ENCODE assay signal across 22 cellular contexts in genomic region chr4:152065545-152065944, GRCh38.
DNase-seq lines count a peak whose midpoint lies in the region; TF ChIP-seq lines count a peak whose summit lies in the region.
"Had no signal": no experiment of that assay in that cellular context is flagged by ENCODE, and none has a peak within 500 bp of the region (broad histone marks: within the 10 kb centered on the region; RNA-seq: fewer than 3 reads in every experiment).

No MANE protein-coding gene starts in this region.

- H3K27me3 ChIP-seq in BLaER1: no peaks in the 10 kb centered on the region
- H3K27me3 ChIP-seq in Loucy (ENCODE audit: insufficient read depth, low read length, poor library complexity, severe bottlenecking): no peaks in the 10 kb centered on the region
- no peaks in the 10 kb centered on the region for H3K27me3 ChIP-seq in breast epithelium
- H3K27me3 ChIP-seq in GM23248 (replicated peaks; ENCODE audit: insufficient read depth): no peaks in the 10 kb centered on the region

- CTCF ChIA-PET in activated CD4-positive, alpha-beta memory T cell treated with anti-CD3 and anti-CD28 coated beads for 36 hours (lab: Charles Lee): no interaction called here
- CTCF ChIA-PET in activated CD4-positive, alpha-beta memory T cell treated with anti-CD3 and anti-CD28 coated beads, Interleukin-2, amount 10 ng/mL, durations not matched to agents 7 days and 5 days (lab: Charles Lee): no interaction called here

- H3K27ac ChIP-seq in BLaER1 (peak overlapping the region; percentile 55; the same call in 1 of the 2 replicates), caudate nucleus (ENCODE audit: low read depth, low read length) (peak overlapping the region; percentile 32), breast epithelium (no peak overlapping the region), GM23248 (no peak overlapping the region)
- H3K27ac ChIP-seq: epithelial cell of prostate, PC-9 had no signal

- no peak overlapping the region for H3K4me3 Mint-ChIP-seq in activated CD4-positive, alpha-beta memory T cell treated with anti-CD3 and anti-CD28 coated beads for 36 hours
- no peak overlapping the region for H3K4me3 Mint-ChIP-seq in activated CD4-positive, alpha-beta memory T cell treated with anti-CD3 and anti-CD28 coated beads, Interleukin-2, amount 10 ng/mL, durations not matched to agents 7 days and 5 days
- H3K4me3 Mint-ChIP-seq: H9; T-helper 2 cell treated with Interferon-gamma antibody and Interleukin-4, amounts not matched to agents 5 μg/mL and 100 μg/mL, for 36 hours had no signal

- POLR2A ChIA-PET in activated CD4-positive, alpha-beta memory T cell treated with anti-CD3 and anti-CD28 coated beads for 36 hours (lab: Charles Lee): no interaction called here
- POLR2A ChIA-PET in activated CD4-positive, alpha-beta memory T cell treated with anti-CD3 and anti-CD28 coated beads, Interleukin-2, amount 10 ng/mL, durations not matched to agents 7 days and 5 days (lab: Charles Lee): interaction anchor here (1.1 to 1.4 kb wide), 2 partner anchors 10 to 35 kb away, joined by 3 read pairs; no protein-coding TSS in a partner anchor

- H3F3A ChIP-seq in Loucy (ENCODE audit: low read depth) (no peaks in the 10 kb centered on the region), GM23248 (ENCODE audit: insufficient read depth) (0 out of 2 replicates have a peak, but pooled peaks cover 9% of the 10 kb centered on the region)

- H3K9me2 ChIP-seq in Loucy (replicated peaks; ENCODE audit: low read depth, low read length): no peaks in the 10 kb centered on the region
- H3K9me2 ChIP-seq in GM23248 (ENCODE audit: insufficient read depth): no peaks in the 10 kb centered on the region

- no peaks in the 10 kb centered on the region for H3K36me3 Mint-ChIP-seq in activated CD4-positive, alpha-beta memory T cell treated with anti-CD3 and anti-CD28 coated beads for 36 hours
- H3K36me3 Mint-ChIP-seq in activated CD4-positive, alpha-beta memory T cell treated with anti-CD3 and anti-CD28 coated beads, Interleukin-2, amount 10 ng/mL, durations not matched to agents 7 days and 5 days (ENCODE audit: low read depth): no peaks in the 10 kb centered on the region

- no peaks in the 10 kb centered on the region for H3K79me2 ChIP-seq in Loucy (ENCODE audit: insufficient read depth, low read length)
- no peaks in the 10 kb centered on the region for H3K79me2 ChIP-seq in GM23248 (ENCODE audit: insufficient read depth)

- peaks cover 40% of the 10 kb centered on the region for H3K4me1 Mint-ChIP-seq in activated CD4-positive, alpha-beta memory T cell treated with anti-CD3 and anti-CD28 coated beads for 36 hours (ENCODE audit: low read depth)
- peaks cover 39% of the 10 kb centered on the region for H3K4me1 Mint-ChIP-seq in activated CD4-positive, alpha-beta memory T cell treated with anti-CD3 and anti-CD28 coated beads, Interleukin-2, amount 10 ng/mL, durations not matched to agents 7 days and 5 days

- H4K20me1 ChIP-seq in BLaER1 (no peaks in the 10 kb centered on the region), Loucy (ENCODE audit: insufficient read depth, low read length, poor library complexity, severe bottlenecking) (no peaks in the 10 kb centered on the region), GM23248 (ENCODE audit: insufficient read depth) (no peaks in the 10 kb centered on the region)

- intact Hi-C loops in activated CD4-positive, alpha-beta memory T cell treated with anti-CD3 and anti-CD28 coated beads for 36 hours (cut with micrococcal nuclease): no loop called here
- intact Hi-C loops in breast epithelium (cut with DNase I; ENCODE audit: low total_unique reads): no loop called here

- peak overlapping the region; percentile 62 for H2AFZ ChIP-seq in Loucy (ENCODE audit: low read length)
- no peak overlapping the region for H2AFZ ChIP-seq in GM23248
- H2AFZ ChIP-seq: PC-9 had no signal

- H3K4me2 ChIP-seq in BLaER1: peak overlapping the region; percentile 65
- H3K4me2 ChIP-seq in Loucy (ENCODE audit: low read depth, low read length, poor library complexity, severe bottlenecking): no peak overlapping the region
- H3K4me2 ChIP-seq in GM23248 (ENCODE audit: unreplicated experiment): no peak overlapping the region
- H3K4me2 ChIP-seq: PC-9 had no signal

- peaks cover 8% of the 10 kb centered on the region; the same call in 1 of the 2 replicates for H3K36me3 ChIP-seq in BLaER1
- H3K36me3 ChIP-seq in Loucy (ENCODE audit: insufficient read depth, low read length): no peaks in the 10 kb centered on the region
- H3K36me3 ChIP-seq in breast epithelium: no peaks in the 10 kb centered on the region
- no peaks in the 10 kb centered on the region for H3K36me3 ChIP-seq in GM23248 (ENCODE audit: low read depth)

- H3K9me3 Mint-ChIP-seq in activated CD4-positive, alpha-beta memory T cell treated with anti-CD3 and anti-CD28 coated beads for 36 hours: no peaks in the 10 kb centered on the region
- peaks cover 4% of the 10 kb centered on the region for H3K9me3 Mint-ChIP-seq in activated CD4-positive, alpha-beta memory T cell treated with anti-CD3 and anti-CD28 coated beads, Interleukin-2, amount 10 ng/mL, durations not matched to agents 7 days and 5 days
- H3K9me3 Mint-ChIP-seq: H9; T-helper 2 cell treated with Interferon-gamma antibody and Interleukin-4, amounts not matched to agents 5 μg/mL and 100 μg/mL, for 36 hours had no signal

- no peak for TF ChIP-seq CTCF in Loucy (conservative IDR thresholded peaks at IDR 0.05; ENCODE audit: low read length)
- TF ChIP-seq CTCF in breast epithelium (IDR thresholded peaks at IDR 0.05): no peak

- no peak overlapping the region for H3K4me3 ChIP-seq in BLaER1
- H3K4me3 ChIP-seq in Loucy (ENCODE audit: low read length, poor library complexity, severe bottlenecking): no peak overlapping the region
- no peak overlapping the region for H3K4me3 ChIP-seq in breast epithelium
- H3K4me3 ChIP-seq in GM23248: no peak overlapping the region
- H3K4me3 ChIP-seq: PC-9, skin epidermis had no signal

- H3K9ac ChIP-seq in BLaER1 (peak overlapping the region; percentile 21; the same call in 1 of the 2 replicates), Loucy (ENCODE audit: low read depth, low read length, poor library complexity, severe bottlenecking) (no peak overlapping the region), GM23248 (no peak overlapping the region)

- 92 to 100% methylated on average over 2 of the region's 2 CpGs for WGBS in GM23248 (ENCODE audit: low coverage in 1 of 2, low lambda C conversion rate in 2 of 2, missing lambda C conversion rate in 2 of 2), 2 experiments

- H3K27ac Mint-ChIP-seq in activated CD4-positive, alpha-beta memory T cell treated with anti-CD3 and anti-CD28 coated beads for 36 hours: no peak overlapping the region
- no peak overlapping the region for H3K27ac Mint-ChIP-seq in activated CD4-positive, alpha-beta memory T cell treated with anti-CD3 and anti-CD28 coated beads, Interleukin-2, amount 10 ng/mL, durations not matched to agents 7 days and 5 days
- H3K27ac Mint-ChIP-seq: H9; T-helper 2 cell treated with Interferon-gamma antibody and Interleukin-4, amounts not matched to agents 5 μg/mL and 100 μg/mL, for 36 hours had no signal

- no peaks in the 10 kb centered on the region for H3K27me3 Mint-ChIP-seq in activated CD4-positive, alpha-beta memory T cell treated with anti-CD3 and anti-CD28 coated beads for 36 hours
- no peaks in the 10 kb centered on the region for H3K27me3 Mint-ChIP-seq in activated CD4-positive, alpha-beta memory T cell treated with anti-CD3 and anti-CD28 coated beads, Interleukin-2, amount 10 ng/mL, durations not matched to agents 7 days and 5 days

- no peak for TF ChIP-seq POLR2A in breast epithelium (IDR thresholded peaks at IDR 0.05)

- peak; percentile 40 for DNase-seq in activated CD4-positive, alpha-beta memory T cell treated with anti-CD3 and anti-CD28 coated beads for 36 hours
- DNase-seq in activated CD4-positive, alpha-beta memory T cell treated with anti-CD3 and anti-CD28 coated beads, Interleukin-2, amount 10 ng/mL, durations not matched to agents 7 days and 5 days: no peak
- DNase-seq in caudate nucleus (lab: John Stamatoyannopoulos, UW) (no peak), nucleus accumbens (lab: John Stamatoyannopoulos, UW) (no peak), breast epithelium (ENCODE audit: low spot score in 2 of 2) (no peak), GM23248 (no peak)
- DNase-seq: activated gamma-delta T cell treated with Interleukin-2 at 50 U/mL for 16 hours; amygdala; effector CD8-positive, alpha-beta T cell; H9; KG1; left ventricle myocardium superior; MV-4-11; NCI-H1436 treated with DMSO at 0.1 percent for 48 hours; occipital lobe; PC-9; Right ventricle myocardium superior had no signal

- in situ Hi-C loops in GM23248 (cut with MboI): no loop called here

- H3K9me3 ChIP-seq in BLaER1 (peaks cover 28% of the 10 kb centered on the region), Loucy (ENCODE audit: insufficient read depth, low read depth, low read length) (no peaks in the 10 kb centered on the region), breast epithelium (no peaks in the 10 kb centered on the region), GM23248 (ENCODE audit: low read depth) (no peaks in the 10 kb centered on the region)

- H3K4me1 ChIP-seq in BLaER1 (peaks cover 76% of the 10 kb centered on the region), Loucy (ENCODE audit: insufficient read depth, low read length, poor library complexity, severe bottlenecking) (peaks cover 42% of the 10 kb centered on the region), breast epithelium (no peaks in the 10 kb centered on the region), GM23248 (ENCODE audit: insufficient read depth) (peaks cover 8% of the 10 kb centered on the region)

Comparison
In these comparisons a context has a peak if more than half of its experiments do, and no peak if none do; other contexts are left out.
1. H3K27ac ChIP-seq: peak in BLaER1 (single experiment) and caudate nucleus (single experiment); none in breast epithelium (0 of 2) and GM23248 (single experiment).